ENCODE assay signal across 7 cellular contexts in genomic region chr10:5089869-5090268, GRCh38. TPM values are rescaled to one million over a fixed set of nuclear protein-coding genes. Genes with fewer than 3 reads are reported as not detected.
A peak's percentile ranks its signal among the peaks of the same experiment; 100 is the strongest.
DNase-seq lines count a peak whose midpoint lies in the region; TF ChIP-seq lines count a peak whose summit lies in the region.

No MANE protein-coding gene starts in this region.

- no peak overlapping the region for H3K9ac ChIP-seq in Karpas-422 (ENCODE audit: low read length)
- no peak overlapping the region for H3K9ac ChIP-seq in mesendoderm (ENCODE audit: low read length)

- no peak overlapping the region for H2BK120ac ChIP-seq in mesendoderm (ENCODE audit: low read depth, low read length)

- H3K4me3 ChIP-seq in Karpas-422 (ENCODE audit: low read length) (no peak overlapping the region), mesendoderm (ENCODE audit: low read length) (no peak overlapping the region), adrenal gland (no peak overlapping the region), right atrium auricular region (no peak overlapping the region)

- H2BK5ac ChIP-seq in mesendoderm (ENCODE audit: low read length) = no peak overlapping the region

- H3K4me2 ChIP-seq in Karpas-422 (ENCODE audit: low read depth, low read length, poor library complexity, severe bottlenecking) (no peak overlapping the region), mesendoderm (ENCODE audit: low read length) (no peak overlapping the region)

- TF ChIP-seq CTCF in GM12872 (IDR thresholded peaks at IDR 0.05; ENCODE audit: insufficient read depth, low read depth, low read length) (peak; percentile 54), VCaP (conservative IDR thresholded peaks at IDR 0.05) (peak; percentile 19; the same call in 1 of the 2 replicates), adrenal gland (IDR thresholded peaks at IDR 0.05) (peak in 1 of 6 experiments; percentile 20), right atrium auricular region (IDR thresholded peaks at IDR 0.05) (no peak)

- no peaks in the 10 kb centered on the region for H3K79me2 ChIP-seq in Karpas-422 (ENCODE audit: low read length)
- H3K79me2 ChIP-seq in mesendoderm (ENCODE audit: control insufficient read depth, insufficient read depth, low read length) = no peaks in the 10 kb centered on the region

- no peak for TF ChIP-seq POLR2A in adrenal gland (IDR thresholded peaks at IDR 0.05)

- DNase-seq in Karpas-422 (peak; percentile 72), mesendoderm (peak; percentile 80), adrenal gland (no peak), middle frontal gyrus (ENCODE audit: extremely low spot score, low spot score) (no peak), right atrium auricular region (ENCODE audit: low spot score) (no peak)

- H4K20me1 ChIP-seq in Karpas-422 (ENCODE audit: insufficient read depth, low read depth, low read length) = no peaks in the 10 kb centered on the region

- H3K4ac ChIP-seq in mesendoderm (ENCODE audit: low read depth, low read length) = no peak overlapping the region

- no peak overlapping the region for H3K23ac ChIP-seq in mesendoderm (ENCODE audit: low read length)

- no peaks in the 10 kb centered on the region for H3K4me1 ChIP-seq in Karpas-422 (ENCODE audit: low read length)
- peaks cover 3% of the 10 kb centered on the region for H3K4me1 ChIP-seq in mesendoderm (ENCODE audit: control insufficient read depth, low read depth, low read length)
- no peaks in the 10 kb centered on the region for H3K4me1 ChIP-seq in adrenal gland (replicated peaks in 1 of 2)
- H3K4me1 ChIP-seq in right atrium auricular region = no peaks in the 10 kb centered on the region

- no peak overlapping the region for H2AFZ ChIP-seq in Karpas-422 (ENCODE audit: low read length)

- intact Hi-C loops in adrenal gland (cut with DNase I) = loop anchor here (10.0 kb wide), 2 partner anchors 65 to 75 kb away; no protein-coding TSS in a partner anchor

- H3K27me3 ChIP-seq in Karpas-422 (ENCODE audit: low read length) (no peaks in the 10 kb centered on the region), mesendoderm (ENCODE audit: insufficient read depth, low read length, poor library complexity) (no peaks in the 10 kb centered on the region), adrenal gland (no peaks in the 10 kb centered on the region), right atrium auricular region (no peaks in the 10 kb centered on the region)

- no peaks in the 10 kb centered on the region for H3K9me2 ChIP-seq in Karpas-422 (replicated peaks; ENCODE audit: insufficient read depth, low read length)

- H4K5ac ChIP-seq in mesendoderm (ENCODE audit: low read length) = no peak overlapping the region

- no peak overlapping the region for H3K56ac ChIP-seq in mesendoderm (ENCODE audit: low read length)

- WGBS in mesendoderm (ENCODE audit: extremely low coverage, insufficient coverage, low lambda C conversion rate) = no CpG with 5 or more reads among the region's 4 CpGs
- WGBS in adrenal gland, 4 donors = 48 to 62% (median 61%) methylated on average over 4 of the region's 4 CpGs

- no peaks in the 10 kb centered on the region for H3K79me1 ChIP-seq in mesendoderm (ENCODE audit: low read length)

- H3K9me3 ChIP-seq in Karpas-422 (ENCODE audit: low read length) = no peaks in the 10 kb centered on the region
- H3K9me3 ChIP-seq in adrenal gland (replicated peaks in 1 of 3) = peaks cover 0 to 6% (median 0%) of the 10 kb centered on the region in 3 donors
- peaks cover 0 to 25% of the 10 kb centered on the region in 2 donors for H3K9me3 ChIP-seq in right atrium auricular region

- no peak overlapping the region for H2AK5ac ChIP-seq in mesendoderm (ENCODE audit: low read length)

- H3K36me3 ChIP-seq in Karpas-422 (ENCODE audit: insufficient read depth, low read length) (no peaks in the 10 kb centered on the region), mesendoderm (ENCODE audit: control insufficient read depth, insufficient read depth, low read length) (no peaks in the 10 kb centered on the region), adrenal gland (replicated peaks in 1 of 2) (no peaks in the 10 kb centered on the region), right atrium auricular region (no peaks in the 10 kb centered on the region)

- H4K8ac ChIP-seq in mesendoderm (ENCODE audit: low read depth, low read length) = no peak overlapping the region

- H2BK15ac ChIP-seq in mesendoderm (replicated peaks; ENCODE audit: low read depth) = no peak overlapping the region

- H3K27ac ChIP-seq in Karpas-422 (ENCODE audit: low read length) (no peak overlapping the region), VCaP (no peak overlapping the region), mesendoderm (ENCODE audit: low read depth, low read length) (no peak overlapping the region), adrenal gland (no peak overlapping the region), right atrium auricular region (no peak overlapping the region)

- no peak overlapping the region for H3K18ac ChIP-seq in mesendoderm (ENCODE audit: low read length)

RNA-seq across cellular contexts. Expression of gene AKR1C3, which starts 4.3 kb away (rescaled TPM):
- not detected in 2 replicates for total RNA-seq in Karpas-422 (2014; rRNA removed; shearing (Covaris generic); ENCODE audit: low replicate concordance)
- polyA plus RNA-seq in mesendoderm (2013, experiment 1 of 2) = 3.5 TPM
- polyA plus RNA-seq in mesendoderm (2013, experiment 2 of 2) = 3.6 TPM
- 10 to 100 TPM; 28.5 to 74.8 (median 58.6) TPM for total RNA-seq in adrenal gland
- polyA plus RNA-seq in adrenal gland = 10 to 100 TPM; 22.8 to 36.8 (median 31.7) TPM
- total RNA-seq in right atrium auricular region = 10 to 100 TPM; 42.1 to 48.9 TPM

Comparison
In these comparisons a context has a peak if more than half of its experiments do, and no peak if none do; other contexts are left out.
1. CTCF ChIP-seq: peak in GM12872 (single experiment) and VCaP (single experiment); none in right atrium auricular region (0 of 2).
2. DNase-seq: peak in Karpas-422 (single experiment) and mesendoderm (single experiment); none in adrenal gland (0 of 7), middle frontal gyrus (single experiment) and right atrium auricular region (single experiment).
3. RNA of gene AKR1C3, which starts 4.3 kb away (total RNA-seq): 28.5 to 74.8 TPM in adrenal gland and 42.1 to 48.9 TPM in right atrium auricular region; not detected in Karpas-422; every median in the first group is over 10 times any median in the second.